ENCODE assay signal across 25 cellular contexts in the genomic region with DNA sequence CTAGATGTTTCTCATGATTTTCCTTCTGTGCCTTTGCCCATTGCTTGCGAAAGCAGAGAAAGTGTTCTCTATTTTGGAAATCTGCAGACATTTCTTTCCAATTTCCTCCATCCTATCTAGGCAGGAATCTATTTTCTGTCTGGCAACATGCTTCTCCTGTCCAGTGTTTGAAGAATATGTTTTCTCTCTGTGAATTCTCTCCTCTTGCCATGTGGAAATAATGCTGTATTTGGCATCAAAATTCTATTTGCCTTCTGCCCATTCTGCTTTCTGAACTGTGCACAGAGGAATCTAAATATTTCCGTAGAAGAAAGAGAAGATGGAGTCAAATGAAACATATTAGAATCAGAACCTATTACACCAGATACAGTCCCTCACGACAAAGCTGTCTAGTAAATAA.
"Had no signal": no experiment of that assay in that cellular context is flagged by ENCODE, and none has a peak within 500 bp of the region (broad histone marks: within the 10 kb centered on the region; RNA-seq: fewer than 3 reads in every experiment).

No MANE protein-coding gene starts in this region.

- H2AFZ ChIP-seq: PC-9 had no signal

- DNase-seq: MV-4-11; NCI-H1048; NCI-H1105; NCI-H1417; NCI-H146; NCI-H1694 treated with DMSO at 0.1 percent for 48 hours; NCI-H1930; NCI-H2081; NCI-H2107; NCI-H2227 treated with DMSO at 0.1 percent for 48 hours; NCI-H510A; NCI-H524 treated with DMSO at 0.1 percent for 48 hours; NCI-H69; NCI-H774; NK-92 treated with Interleukin-12 subunit alpha and Interleukin-12 subunit beta, amount 100 ng/mL, for 24 hours; OCI-M1; PC-9; Peyer's patch; SHP77 treated with DMSO at 0.1 percent for 48 hours; SJCRH30 had no signal

- H3K36me3 Mint-ChIP-seq: IgD-negative memory B cell had no signal

- H3K27ac ChIP-seq: KMS-11, PC-9, Peyer's patch, SJCRH30 had no signal

- H3K4me3 ChIP-seq: K562, PC-9, Peyer's patch, SJCRH30 had no signal

- H3K9ac ChIP-seq: KMS-11 had no signal

- ATAC-seq: K562, Right ventricle myocardium inferior, SK-N-SH treated with all-trans-retinoic acid at 6 μM for 48 hours had no signal

- H3K4me1 Mint-ChIP-seq: IgD-negative memory B cell had no signal

- H3K36me3 ChIP-seq: Peyer's patch, SJCRH30 had no signal

- H3K27me3 Mint-ChIP-seq: IgD-negative memory B cell had no signal

- H3K27ac Mint-ChIP-seq: IgD-negative memory B cell had no signal

- H3K4me2 ChIP-seq: KMS-11, PC-9 had no signal

- H3K4me1 ChIP-seq: Peyer's patch, SJCRH30 had no signal

- H3K4me3 Mint-ChIP-seq: IgD-negative memory B cell had no signal

- H3K9me3 ChIP-seq: SJCRH30 had no signal

- H3K27me3 ChIP-seq: Peyer's patch, SJCRH30 had no signal
